8 cellular contexts compared by ENCODE assay signal in the genomic region with DNA sequence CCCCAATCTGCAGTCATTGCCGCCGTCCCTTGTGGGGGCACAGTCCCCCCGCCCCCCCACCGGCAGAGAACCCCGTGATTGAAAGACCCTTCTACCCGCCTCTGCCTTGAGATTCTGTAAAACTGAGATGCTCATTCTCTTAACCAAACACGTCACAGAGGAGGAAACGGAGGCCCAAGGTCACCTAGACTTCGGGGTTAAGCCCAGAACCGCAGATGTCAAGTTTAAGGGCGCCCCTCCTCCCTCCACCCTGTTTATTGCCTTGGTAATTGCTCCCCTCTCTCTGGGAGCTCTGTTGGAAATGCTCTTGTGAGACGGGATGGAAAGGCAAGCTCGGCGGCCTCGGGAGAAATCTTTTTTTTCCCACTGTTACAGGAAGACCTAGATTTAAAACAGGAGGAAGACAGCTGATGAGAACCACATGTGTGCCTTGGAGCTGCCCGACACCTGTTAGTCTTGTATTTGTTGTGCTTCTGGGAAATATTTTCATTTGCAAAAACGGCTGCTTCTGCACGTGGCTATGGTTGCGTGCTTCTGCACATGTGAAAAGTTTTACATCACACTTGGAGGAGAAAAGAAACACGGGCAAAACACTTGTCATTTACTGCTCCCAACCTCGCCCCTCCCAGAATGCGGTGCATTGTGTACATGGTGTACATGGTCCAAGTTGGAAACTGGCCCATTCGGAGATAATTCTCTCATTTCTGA. TPM values are rescaled to one million over a fixed set of nuclear protein-coding genes. Genes with fewer than 3 reads are reported as not detected.
DNase-seq lines count a peak whose midpoint lies in the region; ATAC-seq and TF ChIP-seq lines count a peak whose summit lies in the region.

No MANE protein-coding gene starts in this region.

- H3K36me3 Mint-ChIP-seq in activated T-helper 1 cell treated with anti-CD3 and anti-CD28 coated beads, Interleukin-12 subunit alpha, Interleukin-12 subunit beta, Interleukin-2, Interleukin-4 antibody, amounts not matched to agents 30 ng/mL and 10 ng/mL and 1 ng/mL, durations not matched to agents 14 hours and 24 hours and 36 hours (ENCODE audit: low read depth): peaks cover 28% of the 10 kb centered on the region
- H3K36me3 Mint-ChIP-seq in glutamatergic neuron (ENCODE audit: unreplicated experiment): no peaks in the 10 kb centered on the region

- ATAC-seq in psoas muscle (peak; percentile 0 to 14 (median 10)), HG03439 (IDR thresholded peaks at IDR 0.05; ENCODE audit: unreplicated experiment) (no peak)

- peak overlapping the region; percentile 97 for H3K4me3 Mint-ChIP-seq in activated T-helper 1 cell treated with anti-CD3 and anti-CD28 coated beads, Interleukin-12 subunit alpha, Interleukin-12 subunit beta, Interleukin-2, Interleukin-4 antibody, amounts not matched to agents 30 ng/mL and 10 ng/mL and 1 ng/mL, durations not matched to agents 14 hours and 24 hours and 36 hours
- H3K4me3 Mint-ChIP-seq in glutamatergic neuron (ENCODE audit: unreplicated experiment): peak overlapping the region; percentile 92

- intact Hi-C loops in activated T-helper 1 cell treated with anti-CD3 and anti-CD28 coated beads, Interleukin-12 subunit alpha, Interleukin-12 subunit beta, Interleukin-2, Interleukin-4 antibody, amounts not matched to agents 30 ng/mL and 10 ng/mL and 1 ng/mL, durations not matched to agents 14 hours and 24 hours and 36 hours (cut with micrococcal nuclease): loop anchor here (1.0 to 5.0 kb wide), 10 partner anchors 20 to 550 kb away; partner anchors contain the start of genes C19orf44, CALR3, CHERP and HAUS8
- intact Hi-C loops in psoas muscle (cut with DNase I): loop anchor here (5.0 kb wide), 2 partner anchors 42 to 57 kb away; partner anchors contain the start of gene SLC35E1 (in 2 of the 2)

- peak overlapping the region; percentile 94 for H3K4me3 ChIP-seq in psoas muscle

- H3K4me1 Mint-ChIP-seq in activated T-helper 1 cell treated with anti-CD3 and anti-CD28 coated beads, Interleukin-12 subunit alpha, Interleukin-12 subunit beta, Interleukin-2, Interleukin-4 antibody, amounts not matched to agents 30 ng/mL and 10 ng/mL and 1 ng/mL, durations not matched to agents 14 hours and 24 hours and 36 hours (ENCODE audit: low read depth): peaks cover 42% of the 10 kb centered on the region
- peaks cover 19% of the 10 kb centered on the region for H3K4me1 Mint-ChIP-seq in glutamatergic neuron (ENCODE audit: low read depth, unreplicated experiment)

- H3K4me1 ChIP-seq in psoas muscle: peaks cover 34% of the 10 kb centered on the region

- WGBS in psoas muscle, 3 donors: 1 to 2% (median 1%) methylated on average over 23 of the region's 23 CpGs

- no peak for TF ChIP-seq CTCF in glutamatergic neuron (IDR thresholded peaks at IDR 0.05; ENCODE audit: partially characterized antibody, unreplicated experiment)
- no peak for TF ChIP-seq CTCF in psoas muscle (IDR thresholded peaks at IDR 0.05)

- no peaks in the 10 kb centered on the region for H3K27me3 ChIP-seq in psoas muscle (ENCODE audit: insufficient read depth in 3 of 3, low read length in 2 of 3)

- peak overlapping the region; percentile 99 for H3K27ac Mint-ChIP-seq in activated T-helper 1 cell treated with anti-CD3 and anti-CD28 coated beads, Interleukin-12 subunit alpha, Interleukin-12 subunit beta, Interleukin-2, Interleukin-4 antibody, amounts not matched to agents 30 ng/mL and 10 ng/mL and 1 ng/mL, durations not matched to agents 14 hours and 24 hours and 36 hours
- H3K27ac Mint-ChIP-seq in glutamatergic neuron (ENCODE audit: unreplicated experiment): peak overlapping the region; percentile 89

- no peaks in the 10 kb centered on the region for H3K9me3 Mint-ChIP-seq in activated T-helper 1 cell treated with anti-CD3 and anti-CD28 coated beads, Interleukin-12 subunit alpha, Interleukin-12 subunit beta, Interleukin-2, Interleukin-4 antibody, amounts not matched to agents 30 ng/mL and 10 ng/mL and 1 ng/mL, durations not matched to agents 14 hours and 24 hours and 36 hours
- H3K9me3 Mint-ChIP-seq in glutamatergic neuron (ENCODE audit: unreplicated experiment): peaks cover 5% of the 10 kb centered on the region

- H3K36me3 ChIP-seq in psoas muscle (ENCODE audit: insufficient read depth in 1 of 2, low read depth in 1 of 2): peaks cover 2 to 30% of the 10 kb centered on the region in 2 donors

- H3K27ac ChIP-seq in psoas muscle: peak overlapping the region; percentile 98

- DNase-seq in NCI-H524 (lab: John Stamatoyannopoulos, UW) (peak; percentile 27 to 44), NCI-H524 treated with DMSO at 0.1 percent for 48 hours (lab: John Stamatoyannopoulos, UW) (no peak), M059J (ENCODE audit: low read depth) (peak; percentile 29), glutamatergic neuron (no peak), psoas muscle (peak in 1 of 2 donors; percentile 51)
- no peak for DNase-seq in activated T-helper 1 cell treated with anti-CD3 and anti-CD28 coated beads, Interleukin-12 subunit alpha, Interleukin-12 subunit beta, Interleukin-2, Interleukin-4 antibody, amounts not matched to agents 30 ng/mL and 10 ng/mL and 1 ng/mL, durations not matched to agents 14 hours and 24 hours and 36 hours (ENCODE audit: low spot score)
- no peak for DNase-seq in stimulated activated CD4-positive, alpha-beta T cell treated with anti-CD3 and anti-CD28 coated beads, Interleukin-4, amount 100 ng/mL, for 4 hours

- no peaks in the 10 kb centered on the region for H3K9me3 ChIP-seq in psoas muscle

- no peaks in the 10 kb centered on the region for H3K27me3 Mint-ChIP-seq in activated T-helper 1 cell treated with anti-CD3 and anti-CD28 coated beads, Interleukin-12 subunit alpha, Interleukin-12 subunit beta, Interleukin-2, Interleukin-4 antibody, amounts not matched to agents 30 ng/mL and 10 ng/mL and 1 ng/mL, durations not matched to agents 14 hours and 24 hours and 36 hours (ENCODE audit: insufficient read depth)
- H3K27me3 Mint-ChIP-seq in glutamatergic neuron (ENCODE audit: unreplicated experiment): peaks cover 3% of the 10 kb centered on the region

RNA-seq across cellular contexts. Expression of gene MED26, which starts 1.1 kb away (rescaled TPM):
- total RNA-seq in M059J (2014; rRNA removed; shearing (Covaris generic)): 4.0 and 9.2 TPM in 2 replicates
- 14.0 and 14.9 TPM in 2 replicates for total RNA-seq in activated T-helper 1 cell treated with anti-CD3 and anti-CD28 coated beads, Interleukin-12 subunit alpha, Interleukin-12 subunit beta, Interleukin-2, Interleukin-4 antibody, amounts not matched to agents 30 ng/mL and 10 ng/mL and 1 ng/mL, durations not matched to agents 14 hours and 24 hours and 36 hours
- total RNA-seq in glutamatergic neuron (ENCODE audit: unreplicated experiment): 9.8 TPM
- 1 to 10 TPM; 4.8 to 9.6 (median 5.5) TPM for total RNA-seq in psoas muscle
- polyA plus RNA-seq in psoas muscle: 1 to 10 TPM; 5.1 to 8.7 (median 5.2) TPM

RNA-seq across cellular contexts. Expression of gene SMIM7, which starts 30.8 kb away (rescaled TPM):
- 135 and 174 TPM in 2 replicates for total RNA-seq in M059J (2014; rRNA removed; shearing (Covaris generic))
- total RNA-seq in activated T-helper 1 cell treated with anti-CD3 and anti-CD28 coated beads, Interleukin-12 subunit alpha, Interleukin-12 subunit beta, Interleukin-2, Interleukin-4 antibody, amounts not matched to agents 30 ng/mL and 10 ng/mL and 1 ng/mL, durations not matched to agents 14 hours and 24 hours and 36 hours: 69.3 and 72.7 TPM in 2 replicates
- total RNA-seq in glutamatergic neuron (ENCODE audit: unreplicated experiment) (81.0 TPM), psoas muscle (10 to 100 TPM; 16.1 to 50.0 (median 31.6) TPM)
- polyA plus RNA-seq in psoas muscle: 10 to 100 TPM; 51.9 to 76.9 (median 53.9) TPM

RNA-seq across cellular contexts. Expression of gene TMEM38A, which starts 31.8 kb away (rescaled TPM):
- total RNA-seq in M059J (2014; rRNA removed; shearing (Covaris generic)): 3.5 and 8.2 TPM in 2 replicates
- 0.69 and 0.78 TPM in 2 replicates for total RNA-seq in activated T-helper 1 cell treated with anti-CD3 and anti-CD28 coated beads, Interleukin-12 subunit alpha, Interleukin-12 subunit beta, Interleukin-2, Interleukin-4 antibody, amounts not matched to agents 30 ng/mL and 10 ng/mL and 1 ng/mL, durations not matched to agents 14 hours and 24 hours and 36 hours
- total RNA-seq in glutamatergic neuron (ENCODE audit: unreplicated experiment) (7.1 TPM), psoas muscle (100 to 1,000 TPM; 120 to 184 (median 140) TPM)
- polyA plus RNA-seq in psoas muscle: 100 to 1,000 TPM in 2 of 3 donors, 10 to 100 TPM in 1; 53.2 to 295 (median 130) TPM

RNA-seq across cellular contexts. Expression of gene SLC35E1, which starts 56.9 kb away (rescaled TPM):
- 35.7 and 43.5 TPM in 2 replicates for total RNA-seq in M059J (2014; rRNA removed; shearing (Covaris generic))
- total RNA-seq in activated T-helper 1 cell treated with anti-CD3 and anti-CD28 coated beads, Interleukin-12 subunit alpha, Interleukin-12 subunit beta, Interleukin-2, Interleukin-4 antibody, amounts not matched to agents 30 ng/mL and 10 ng/mL and 1 ng/mL, durations not matched to agents 14 hours and 24 hours and 36 hours: 60.4 and 61.7 TPM in 2 replicates
- 31.9 TPM for total RNA-seq in glutamatergic neuron (ENCODE audit: unreplicated experiment)
- total RNA-seq in psoas muscle: 10 to 100 TPM; 25.6 to 40.7 (median 26.9) TPM
- polyA plus RNA-seq in psoas muscle: 10 to 100 TPM; 17.1 to 42.1 (median 32.8) TPM

Comparison
In these comparisons a context has a peak if more than half of its experiments do, and no peak if none do; other contexts are left out.
1. DNase-seq: peak in NCI-H524 (2 of 2) and M059J (single experiment); none in NCI-H524 treated with DMSO at 0.1 percent for 48 hours (single experiment), activated T-helper 1 cell treated with anti-CD3 and anti-CD28 coated beads, Interleukin-12 subunit alpha, Interleukin-12 subunit beta, Interleukin-2, Interleukin-4 antibody, amounts not matched to agents 30 ng/mL and 10 ng/mL and 1 ng/mL, durations not matched to agents 14 hours and 24 hours and 36 hours (single experiment), glutamatergic neuron (single experiment) and stimulated activated CD4-positive, alpha-beta T cell treated with anti-CD3 and anti-CD28 coated beads, Interleukin-4, amount 100 ng/mL, for 4 hours (0 of 2).
2. RNA of gene TMEM38A, which starts 31.8 kb away (total RNA-seq): 120 to 184 TPM in psoas muscle; 7.1 TPM in glutamatergic neuron (single experiment), 3.5 to 8.2 TPM in M059J and 0.69 to 0.78 TPM in activated T-helper 1 cell treated with anti-CD3 and anti-CD28 coated beads, Interleukin-12 subunit alpha, Interleukin-12 subunit beta, Interleukin-2, Interleukin-4 antibody, amounts not matched to agents 30 ng/mL and 10 ng/mL and 1 ng/mL, durations not matched to agents 14 hours and 24 hours and 36 hours; every median in the first group is over 10 times any median in the second.